Comparison of ENCODE assay signal across 8 cellular contexts in genomic region chr2:158969717-158970521, GRCh38. TPM values are rescaled to one million over a fixed set of nuclear protein-coding genes. Genes with fewer than 3 reads are reported as not detected.
DNase-seq lines count a peak whose midpoint lies in the region; ATAC-seq lines count a peak whose summit lies in the region.

No MANE protein-coding gene starts in this region.

- H3K36me3 ChIP-seq in CD4-positive, alpha-beta memory T cell (ENCODE audit: insufficient read depth, low read length) = no peaks in the 10 kb centered on the region
- H3K36me3 ChIP-seq in HUES64 (ENCODE audit: insufficient read depth, low read length) (no peaks in the 10 kb centered on the region), adipocyte (ENCODE audit: control insufficient read depth, insufficient read depth, low read length, severe bottlenecking) (no peaks in the 10 kb centered on the region)

- POLR2A ChIA-PET in CD4-positive, alpha-beta memory T cell (lab: Charles Lee; ENCODE audit: partially characterized antibody) = no interaction called here

- H3K27ac Mint-ChIP-seq in CD4-positive, alpha-beta memory T cell = no peak overlapping the region

- H3K4me1 ChIP-seq in CD4-positive, alpha-beta memory T cell (ENCODE audit: insufficient read depth, low read length) = peaks cover 7% of the 10 kb centered on the region
- H3K4me1 ChIP-seq in HUES64 (ENCODE audit: insufficient read depth, low read length) (peaks cover 11% of the 10 kb centered on the region), adipocyte (ENCODE audit: control insufficient read depth, insufficient read depth, low read length) (peaks cover 17% of the 10 kb centered on the region)

- no peaks in the 10 kb centered on the region for H3K9me3 Mint-ChIP-seq in CD4-positive, alpha-beta memory T cell

- peaks cover 7 to 19% (median 15%) of the 10 kb centered on the region in 4 donors for H3K4me1 Mint-ChIP-seq in CD4-positive, alpha-beta memory T cell

- 5% methylated on average over 27 of the region's 27 CpGs for WGBS in HUES64

- H3K27ac ChIP-seq in CD4-positive, alpha-beta memory T cell (ENCODE audit: low read depth, low read length) = no peak overlapping the region
- H3K27ac ChIP-seq in HUES64 (ENCODE audit: low read depth, low read length) = no peak overlapping the region

- H3K9ac ChIP-seq in HUES64 (ENCODE audit: low read depth, low read length) (0 out of 2 replicates have a peak overlapping the region, but pooled peaks have one; percentile 15), adipocyte (ENCODE audit: low read length) (peak overlapping the region; percentile 89)

- H3K4me3 Mint-ChIP-seq in CD4-positive, alpha-beta memory T cell = peak overlapping the region; percentile 70 to 87 (median 80)

- H3K9me3 ChIP-seq in CD4-positive, alpha-beta memory T cell (ENCODE audit: control insufficient read depth in 1 of 2, low read length in 2 of 2) = no peaks in the 10 kb centered on the region
- H3K9me3 ChIP-seq in HUES64 (ENCODE audit: insufficient read depth, low read depth, low read length) (no peaks in the 10 kb centered on the region), adipocyte (ENCODE audit: control insufficient read depth, low read length) (no peaks in the 10 kb centered on the region)

- H3K36me3 Mint-ChIP-seq in CD4-positive, alpha-beta memory T cell = no peaks in the 10 kb centered on the region

- no peak for DNase-seq in CD4-positive, alpha-beta memory T cell
- DNase-seq in adipocyte (ENCODE audit: low read depth) (peak; percentile 65), hippocampal formation (lab: John Stamatoyannopoulos, UW) (peak; percentile 28 to 48), putamen (ENCODE audit: low spot score) (peak; percentile 41), NCI-H1105 treated with DMSO at 0.1 percent for 48 hours (lab: John Stamatoyannopoulos, UW) (no peak), COLO829 (ENCODE audit: low spot score) (no peak)

- ATAC-seq in GM21381 (IDR thresholded peaks at IDR 0.05; ENCODE audit: unreplicated experiment) = no peak

- peak overlapping the region; percentile 17 to 35 for H3K4me3 ChIP-seq in CD4-positive, alpha-beta memory T cell (ENCODE audit: low read length in 2 of 2)
- H3K4me3 ChIP-seq in HUES64 (ENCODE audit: low read length) (peak overlapping the region; percentile 59), adipocyte (ENCODE audit: low read length) (peak overlapping the region; percentile 94)

- peaks cover 13% of the 10 kb centered on the region for H3K27me3 ChIP-seq in CD4-positive, alpha-beta memory T cell (ENCODE audit: insufficient read depth, low read length)
- H3K27me3 ChIP-seq in HUES64 (ENCODE audit: insufficient read depth, low read length) (peaks cover 80% of the 10 kb centered on the region), adipocyte (replicated peaks; ENCODE audit: control insufficient read depth, insufficient read depth, low read length) (no peaks in the 10 kb centered on the region)

- intact Hi-C loops in CD4-positive, alpha-beta memory T cell (cut with micrococcal nuclease) = loop anchor here (10.0 kb wide), 1 partner anchor 125 kb away; no protein-coding TSS in a partner anchor

- H3K27me3 Mint-ChIP-seq in CD4-positive, alpha-beta memory T cell = peaks cover 33 to 35% of the 10 kb centered on the region in 2 donors

- CTCF ChIA-PET in CD4-positive, alpha-beta memory T cell (lab: Charles Lee; ENCODE audit: partially characterized antibody) = interaction anchor here (0.9 kb wide), 1 partner anchor 67 kb away, joined by 3 read pairs; no protein-coding TSS in a partner anchor

RNA-seq across cellular contexts. Expression of gene TANC1, which starts 1.5 kb away (rescaled TPM):
- under 1 TPM; 0.35 to 0.50 TPM for total RNA-seq in CD4-positive, alpha-beta memory T cell
- polyA plus RNA-seq in CD4-positive, alpha-beta memory T cell = under 1 TPM in 1 of 2 donors, not detected in 1; 0.79 TPM
- polyA plus RNA-seq in HUES64 (2013, experiment 1 of 2) = 4.2 TPM
- 5.3 TPM for polyA plus RNA-seq in HUES64 (2013, experiment 2 of 2)

Comparison
In these comparisons a context has a peak if more than half of its experiments do, and no peak if none do; other contexts are left out.
1. DNase-seq: peak in adipocyte (single experiment), hippocampal formation (2 of 2) and putamen (single experiment); none in CD4-positive, alpha-beta memory T cell (0 of 5), NCI-H1105 treated with DMSO at 0.1 percent for 48 hours (single experiment) and COLO829 (single experiment).
2. H3K4me3 ChIP-seq: peak in every context shown above with its lines; median percentile 94 in adipocyte; 59 in HUES64; 26 in CD4-positive, alpha-beta memory T cell.